ENCODE assay signal across 24 cellular contexts in genomic region chr3:26621176-26621575, GRCh38. TPM values are rescaled to one million over a fixed set of nuclear protein-coding genes. Genes with fewer than 3 reads are reported as not detected.
A peak's percentile ranks its signal among the peaks of the same experiment; 100 is the strongest.
DNase-seq lines count a peak whose midpoint lies in the region; ATAC-seq and TF ChIP-seq lines count a peak whose summit lies in the region.
"Had no signal": no experiment of that assay in that cellular context is flagged by ENCODE, and none has a peak within 500 bp of the region (broad histone marks: within the 10 kb centered on the region; RNA-seq: fewer than 3 reads in every experiment).

No MANE protein-coding gene starts in this region.

- peaks cover 31% of the 10 kb centered on the region for H3K4me1 Mint-ChIP-seq in nephron progenitor cell
- no peaks in the 10 kb centered on the region for H3K4me1 Mint-ChIP-seq in activated T-helper 1 cell treated with anti-CD3 and anti-CD28 coated beads, Interleukin-12 subunit alpha, Interleukin-12 subunit beta, Interleukin-2, Interleukin-4 antibody, amounts not matched to agents 30 ng/mL and 10 ng/mL and 1 ng/mL, durations not matched to agents 14 hours and 24 hours and 36 hours (ENCODE audit: low read depth)

- H3K27ac ChIP-seq in hepatocyte (no peak overlapping the region), skeletal muscle tissue (ENCODE audit: low read depth, low read length) (peak overlapping the region; percentile 37)
- H3K27ac ChIP-seq: SJSA1 had no signal

- H4K20me1 ChIP-seq in hepatocyte (ENCODE audit: insufficient read depth, poor library complexity, severe bottlenecking) = no peaks in the 10 kb centered on the region

- no peaks in the 10 kb centered on the region for H3K36me3 Mint-ChIP-seq in nephron progenitor cell (ENCODE audit: low read depth)
- H3K36me3 Mint-ChIP-seq in activated T-helper 1 cell treated with anti-CD3 and anti-CD28 coated beads, Interleukin-12 subunit alpha, Interleukin-12 subunit beta, Interleukin-2, Interleukin-4 antibody, amounts not matched to agents 30 ng/mL and 10 ng/mL and 1 ng/mL, durations not matched to agents 14 hours and 24 hours and 36 hours (ENCODE audit: low read depth) = no peaks in the 10 kb centered on the region
- H3K36me3 Mint-ChIP-seq: CD4-positive, alpha-beta memory T cell had no signal

- peaks cover 7% of the 10 kb centered on the region for H3K4me1 ChIP-seq in hepatocyte (ENCODE audit: insufficient read depth)
- peaks cover 14 to 28% (median 19%) of the 10 kb centered on the region in 3 donors for H3K4me1 ChIP-seq in skeletal muscle tissue (ENCODE audit: control insufficient read depth in 3 of 3, insufficient read depth in 3 of 3, low read length in 3 of 3)
- H3K4me1 ChIP-seq: Caco-2, SJSA1 had no signal

- peak overlapping the region in 1 of 3 donors; percentile 24 for H3K9ac ChIP-seq in skeletal muscle tissue (ENCODE audit: low read depth in 1 of 3, low read length in 3 of 3)

- peak overlapping the region; percentile 92 for H3K4me2 ChIP-seq in hepatocyte

- H2AFZ ChIP-seq in hepatocyte = no peak overlapping the region

- no peaks in the 10 kb centered on the region for H3K9me3 Mint-ChIP-seq in nephron progenitor cell
- H3K9me3 Mint-ChIP-seq in activated T-helper 1 cell treated with anti-CD3 and anti-CD28 coated beads, Interleukin-12 subunit alpha, Interleukin-12 subunit beta, Interleukin-2, Interleukin-4 antibody, amounts not matched to agents 30 ng/mL and 10 ng/mL and 1 ng/mL, durations not matched to agents 14 hours and 24 hours and 36 hours = no peaks in the 10 kb centered on the region

- peak overlapping the region; percentile 94 for H3K4me3 Mint-ChIP-seq in nephron progenitor cell
- H3K4me3 Mint-ChIP-seq in activated T-helper 1 cell treated with anti-CD3 and anti-CD28 coated beads, Interleukin-12 subunit alpha, Interleukin-12 subunit beta, Interleukin-2, Interleukin-4 antibody, amounts not matched to agents 30 ng/mL and 10 ng/mL and 1 ng/mL, durations not matched to agents 14 hours and 24 hours and 36 hours = no peak overlapping the region

- peaks cover 72% of the 10 kb centered on the region for H3K27me3 Mint-ChIP-seq in nephron progenitor cell (ENCODE audit: low read depth, poor library complexity)
- H3K27me3 Mint-ChIP-seq in activated T-helper 1 cell treated with anti-CD3 and anti-CD28 coated beads, Interleukin-12 subunit alpha, Interleukin-12 subunit beta, Interleukin-2, Interleukin-4 antibody, amounts not matched to agents 30 ng/mL and 10 ng/mL and 1 ng/mL, durations not matched to agents 14 hours and 24 hours and 36 hours (ENCODE audit: insufficient read depth) = peaks cover 29% of the 10 kb centered on the region

- H3K27ac Mint-ChIP-seq in nephron progenitor cell = no peak overlapping the region
- H3K27ac Mint-ChIP-seq in activated T-helper 1 cell treated with anti-CD3 and anti-CD28 coated beads, Interleukin-12 subunit alpha, Interleukin-12 subunit beta, Interleukin-2, Interleukin-4 antibody, amounts not matched to agents 30 ng/mL and 10 ng/mL and 1 ng/mL, durations not matched to agents 14 hours and 24 hours and 36 hours = no peak overlapping the region
- H3K27ac Mint-ChIP-seq: CD4-positive, alpha-beta memory T cell had no signal

- intact Hi-C loops in activated T-helper 1 cell treated with anti-CD3 and anti-CD28 coated beads, Interleukin-12 subunit alpha, Interleukin-12 subunit beta, Interleukin-2, Interleukin-4 antibody, amounts not matched to agents 30 ng/mL and 10 ng/mL and 1 ng/mL, durations not matched to agents 14 hours and 24 hours and 36 hours (cut with micrococcal nuclease) = no loop called here

- ATAC-seq in HG02678 (IDR thresholded peaks at IDR 0.05; ENCODE audit: unreplicated experiment) (no peak), HG02973 (IDR thresholded peaks at IDR 0.05; ENCODE audit: unreplicated experiment) (no peak)
- ATAC-seq: GM12878, PC-3 had no signal

- H3K9me2 ChIP-seq in hepatocyte (replicated peaks; ENCODE audit: insufficient read depth) = no peaks in the 10 kb centered on the region

- H3K4me3 ChIP-seq in hepatocyte = no peak overlapping the region
- H3K4me3 ChIP-seq in skeletal muscle tissue (ENCODE audit: low read length in 3 of 3) = no peak overlapping the region
- H3K4me3 ChIP-seq: GM12878, SJSA1 had no signal

- H3K9me3 ChIP-seq in hepatocyte (ENCODE audit: low read depth) (no peaks in the 10 kb centered on the region), skeletal muscle tissue (ENCODE audit: control insufficient read depth in 3 of 3, low read length in 3 of 3) (no peaks in the 10 kb centered on the region)
- H3K9me3 ChIP-seq: Caco-2, SJSA1 had no signal

- H3K36me3 ChIP-seq in hepatocyte (replicated peaks; ENCODE audit: insufficient read depth, low read depth) = no peaks in the 10 kb centered on the region
- no peaks in the 10 kb centered on the region for H3K36me3 ChIP-seq in skeletal muscle tissue (ENCODE audit: control insufficient read depth in 3 of 3, insufficient read depth in 3 of 3, low read length in 3 of 3)
- H3K36me3 ChIP-seq: SJSA1 had no signal

- no peak for TF ChIP-seq CTCF in hepatocyte (IDR thresholded peaks at IDR 0.05; ENCODE audit: poor library complexity)
- TF ChIP-seq CTCF in nephron progenitor cell (IDR thresholded peaks at IDR 0.05) = no peak

- peaks cover 52% of the 10 kb centered on the region for H3K27me3 ChIP-seq in hepatocyte
- peaks cover 0 to 25% (median 23%) of the 10 kb centered on the region in 3 donors for H3K27me3 ChIP-seq in skeletal muscle tissue (ENCODE audit: control insufficient read depth in 3 of 3, insufficient read depth in 3 of 3, low read length in 3 of 3)
- H3K27me3 ChIP-seq: SJSA1 had no signal

- H3K79me2 ChIP-seq in hepatocyte = no peaks in the 10 kb centered on the region

- DNase-seq in OCI-M1 (lab: John Stamatoyannopoulos, UW) (peak; percentile 29), hepatocyte (ENCODE audit: low spot score) (no peak), nephron progenitor cell (no peak), H4 (ENCODE audit: low spot score) (no peak)
- no peak for DNase-seq in activated T-helper 1 cell treated with anti-CD3 and anti-CD28 coated beads, Interleukin-12 subunit alpha, Interleukin-12 subunit beta, Interleukin-2, Interleukin-4 antibody, amounts not matched to agents 30 ng/mL and 10 ng/mL and 1 ng/mL, durations not matched to agents 14 hours and 24 hours and 36 hours (ENCODE audit: low spot score)
- DNase-seq: Caco-2; CD4-positive, alpha-beta memory T cell; GDM1; KBM-7; MV-4-11; NCI-H1105; NCI-H146; NCI-H1930; NCI-H2107; NCI-H774; PC-3 had no signal

RNA-seq across cellular contexts. Expression of gene LRRC3B, which starts 1.4 kb away (rescaled TPM):
- total RNA-seq in hepatocyte = 2.7 and 5.9 TPM in 2 replicates
- 1.2 and 1.7 TPM in 2 replicates for polyA plus RNA-seq in hepatocyte
- 7.8 TPM for total RNA-seq in skeletal muscle tissue
- not detected in 2 replicates for total RNA-seq in H4 (2014; rRNA removed; shearing (Covaris generic))
- not detected in 2 replicates for total RNA-seq in activated T-helper 1 cell treated with anti-CD3 and anti-CD28 coated beads, Interleukin-12 subunit alpha, Interleukin-12 subunit beta, Interleukin-2, Interleukin-4 antibody, amounts not matched to agents 30 ng/mL and 10 ng/mL and 1 ng/mL, durations not matched to agents 14 hours and 24 hours and 36 hours
- total RNA-seq: A172; Caco-2; CD4-positive, alpha-beta memory T cell; GM12878; LHCN-M2; MCF 10A; PC-3; SJSA1 had no signal
- polyA plus RNA-seq: CD4-positive, alpha-beta memory T cell; GM12878 had no signal
